ENCODE assay signal across 15 cellular contexts in genomic region chr3:126665221-126665936, GRCh38. TPM values are rescaled to one million over a fixed set of nuclear protein-coding genes. Genes with fewer than 3 reads are reported as not detected.
DNase-seq lines count a peak whose midpoint lies in the region; ATAC-seq, FAIRE-seq and TF ChIP-seq lines count a peak whose summit lies in the region.
"Had no signal": no experiment of that assay in that cellular context is flagged by ENCODE, and none has a peak within 500 bp of the region (broad histone marks: within the 10 kb centered on the region; RNA-seq: fewer than 3 reads in every experiment).

No MANE protein-coding gene starts in this region.

- no peak for TF ChIP-seq EP300 in SK-N-SH (IDR thresholded peaks at IDR 0.05; ENCODE audit: borderline replicate concordance in 1 of 2, low read depth in 1 of 2, low read length in 1 of 2)

- no peak for FAIRE-seq in HTR-8/SVneo (lab: Jason Lieb, UNC)
- FAIRE-seq: A549 had no signal

- CTCF ChIA-PET in SK-N-SH (lab: Yijun Ruan, JAX): interaction anchor here (0.6 to 0.9 kb wide), 2 partner anchors 317 to 561 kb away, joined by 3 to 4 read pairs; partner anchors contain the start of gene PLXNA1

- no peak overlapping the region for H3K4me3 Mint-ChIP-seq in GM23338
- no peak overlapping the region for H3K4me3 Mint-ChIP-seq in nephron progenitor cell
- H3K4me3 Mint-ChIP-seq: CD4-positive, alpha-beta memory T cell; HFFc6 had no signal

- peaks cover 3% of the 10 kb centered on the region for H3K27me3 Mint-ChIP-seq in GM23338 (ENCODE audit: insufficient read depth, low read depth, poor library complexity)
- H3K27me3 Mint-ChIP-seq in nephron progenitor cell (ENCODE audit: low read depth, poor library complexity): peaks cover 41% of the 10 kb centered on the region

- H3K27ac Mint-ChIP-seq in GM23338 (no peak overlapping the region), nephron progenitor cell (peak overlapping the region; percentile 41)
- H3K27ac Mint-ChIP-seq: CD14-positive monocyte; CD4-positive, alpha-beta memory T cell had no signal

- TF ChIP-seq RAD21 in SK-N-SH (IDR thresholded peaks at IDR 0.05; ENCODE audit: low read length): no peak

- no peak; the same call in 2 of the 3 replicates for ATAC-seq in SK-N-SH treated with all-trans-retinoic acid at 6 μM for 48 hours
- no peak for ATAC-seq in GM23338

- POLR2A ChIA-PET in SK-N-SH (lab: Yijun Ruan, JAX): no interaction called here

- no peaks in the 10 kb centered on the region for H3F3A ChIP-seq in SK-N-SH (replicated peaks; ENCODE audit: insufficient read depth)
- no peaks in the 10 kb centered on the region for H3F3A ChIP-seq in GM23338 (replicated peaks; ENCODE audit: low read depth)

- no peaks in the 10 kb centered on the region; a peak in 1 of 4 replicates for H3K4me1 ChIP-seq in SK-N-SH (ENCODE audit: control insufficient read depth in 1 of 2, insufficient read depth in 2 of 2, low read depth in 1 of 2, low read length in 1 of 2)
- H3K4me1 ChIP-seq in GM23338 (ENCODE audit: insufficient read depth): no peaks in the 10 kb centered on the region
- no peaks in the 10 kb centered on the region for H3K4me1 ChIP-seq in vagina
- H3K4me1 ChIP-seq: A549 had no signal

- no peaks in the 10 kb centered on the region for H3K79me2 ChIP-seq in SK-N-SH (ENCODE audit: insufficient read depth)
- no peaks in the 10 kb centered on the region for H3K79me2 ChIP-seq in GM23338 (replicated peaks; ENCODE audit: insufficient read depth)

- H3K4me2 ChIP-seq in SK-N-SH (no peak overlapping the region), GM23338 (no peak overlapping the region)
- H3K4me2 ChIP-seq: A549 had no signal

- H2AFZ ChIP-seq in SK-N-SH (ENCODE audit: low read depth) (no peak overlapping the region), GM23338 (peak overlapping the region; percentile 9; the same call in 1 of the 2 replicates)

- H3K4me1 Mint-ChIP-seq in GM23338: peaks cover 6% of the 10 kb centered on the region; the same call in 2 of the 3 replicates
- peaks cover 11% of the 10 kb centered on the region for H3K4me1 Mint-ChIP-seq in nephron progenitor cell
- H3K4me1 Mint-ChIP-seq: CD14-positive monocyte; CD4-positive, alpha-beta memory T cell had no signal

- H3K4me3 ChIP-seq in SK-N-SH (ENCODE audit: low read depth in 2 of 2, low read length in 1 of 2) (no peak overlapping the region), GM23338 (no peak overlapping the region), vagina (no peak overlapping the region)
- H3K4me3 ChIP-seq: A549 had no signal

- H3K9me2 ChIP-seq in SK-N-SH (no peaks in the 10 kb centered on the region), GM23338 (ENCODE audit: insufficient read depth) (no peaks in the 10 kb centered on the region)

- no peaks in the 10 kb centered on the region for H3K36me3 Mint-ChIP-seq in GM23338 (ENCODE audit: low read depth)
- no peaks in the 10 kb centered on the region for H3K36me3 Mint-ChIP-seq in nephron progenitor cell (ENCODE audit: low read depth)
- H3K36me3 Mint-ChIP-seq: CD14-positive monocyte; CD4-positive, alpha-beta memory T cell had no signal

- H3K36me3 ChIP-seq in SK-N-SH (replicated peaks in 1 of 2; ENCODE audit: control insufficient read depth in 1 of 2, insufficient read depth in 2 of 2, low read length in 1 of 2): no peaks in the 10 kb centered on the region
- H3K36me3 ChIP-seq in GM23338 (ENCODE audit: insufficient read depth): no peaks in the 10 kb centered on the region
- H3K36me3 ChIP-seq in vagina: no peaks in the 10 kb centered on the region

- H3K9me3 ChIP-seq in SK-N-SH (no peaks in the 10 kb centered on the region), vagina (no peaks in the 10 kb centered on the region)

- no peak for TF ChIP-seq CTCF in SK-N-SH (IDR thresholded peaks at IDR 0.05)
- TF ChIP-seq CTCF in GM23338 (conservative IDR thresholded peaks at IDR 0.05; ENCODE audit: low read depth in 2 of 2): no peak
- no peak for TF ChIP-seq CTCF in nephron progenitor cell (IDR thresholded peaks at IDR 0.05)
- no peak for TF ChIP-seq CTCF in vagina (IDR thresholded peaks at IDR 0.05)

- H3K9ac ChIP-seq in SK-N-SH: no peak overlapping the region

- no peak overlapping the region for H3K27ac ChIP-seq in SK-N-SH (ENCODE audit: low read depth in 2 of 2, low read length in 1 of 2)
- no peak overlapping the region for H3K27ac ChIP-seq in GM23338 (ENCODE audit: low read depth)
- H3K27ac ChIP-seq in vagina: no peak overlapping the region
- H3K27ac ChIP-seq: 22Rv1, A549 had no signal

- no peaks in the 10 kb centered on the region for H3K9me3 Mint-ChIP-seq in GM23338
- H3K9me3 Mint-ChIP-seq in nephron progenitor cell: peaks cover 12% of the 10 kb centered on the region

- DNase-seq in SK-N-SH (no peak), GM23338 (ENCODE audit: low spot score) (no peak), nephron progenitor cell (no peak), vagina (ENCODE audit: extremely low spot score in 2 of 2) (peak; percentile 78 to 94), OCI-M2 (lab: John Stamatoyannopoulos, UW; ENCODE audit: unreplicated experiment) (no peak), HTR-8/SVneo (ENCODE audit: insufficient read length, low spot score) (no peak)
- DNase-seq: AML-193; CD4-positive, alpha-beta memory T cell; DMS79 treated with DMSO at 0.1 percent for 48 hours; GF-D8; HFFc6 had no signal

- TF ChIP-seq POLR2A in vagina (IDR thresholded peaks at IDR 0.05): no peak

- WGBS in SK-N-SH (ENCODE audit: low lambda C conversion rate): 66% methylated on average over 3 of the region's 6 CpGs

- H4K20me1 ChIP-seq in SK-N-SH (ENCODE audit: insufficient read depth): no peaks in the 10 kb centered on the region
- H4K20me1 ChIP-seq in GM23338 (replicated peaks; ENCODE audit: insufficient read depth): no peaks in the 10 kb centered on the region

- H3K27me3 ChIP-seq in SK-N-SH (ENCODE audit: insufficient read depth) (peaks cover 7% of the 10 kb centered on the region; the same call in 1 of the 2 replicates), GM23338 (ENCODE audit: insufficient read depth) (no peaks in the 10 kb centered on the region), vagina (no peaks in the 10 kb centered on the region)

- intact Hi-C loops in vagina (cut with DNase I): no loop called here

TF ChIP-seq in SK-N-SH treated with all-trans-retinoic acid at 6 μM for 48 hours, 23 proteins besides CTCF, POLR2A, EP300 and RAD21:
- TF ChIP-seq OSR1 (CRISPR knock-in tag; IDR thresholded peaks at IDR 0.05): no peak
- peak; percentile 94 for TF ChIP-seq ZNF70 (CRISPR knock-in tag; IDR thresholded peaks at IDR 0.05)

TF ChIP-seq in SK-N-SH, 30 proteins besides CTCF, POLR2A, EP300 and RAD21 (continues in another document):
- TF ChIP-seq YY1 (IDR thresholded peaks at IDR 0.05; ENCODE audit: low read depth): no peak
- TF ChIP-seq FOXM1 (IDR thresholded peaks at IDR 0.05; ENCODE audit: low read depth): no peak
- no peak for TF ChIP-seq RFX5 (IDR thresholded peaks at IDR 0.05; ENCODE audit: low read length)
- no peak for TF ChIP-seq TAF1 (IDR thresholded peaks at IDR 0.05; ENCODE audit: borderline replicate concordance, low read depth, low read length)
- TF ChIP-seq PBX3 (IDR thresholded peaks at IDR 0.05): no peak

TF ChIP-seq in GM23338, 12 proteins besides CTCF, POLR2A, EP300 and RAD21:
- TF ChIP-seq REST (IDR thresholded peaks at IDR 0.05; ENCODE audit: unreplicated experiment): no peak
- TF ChIP-seq ZNF331 (CRISPR knock-in tag; IDR thresholded peaks at IDR 0.05; ENCODE audit: low read depth): no peak
- TF ChIP-seq JUNB (IDR thresholded peaks at IDR 0.05; ENCODE audit: unreplicated experiment): no peak
- TF ChIP-seq STAT1 (IDR thresholded peaks at IDR 0.05; ENCODE audit: unreplicated experiment): no peak
- TF ChIP-seq EZH2 (IDR thresholded peaks at IDR 0.05; ENCODE audit: low read depth, unreplicated experiment): no peak

RNA-seq across cellular contexts. Expression of gene TXNRD3, which starts 10.5 kb away (rescaled TPM):
- polyA plus RNA-seq in SK-N-SH (2012; rRNA removed) (4.7 and 5.2 TPM in 2 replicates), GM23338 (2016; fragmentation: Nextera tagmentation; extraction: Ambion mirVana) (1.8 and 3.0 TPM in 2 replicates)
- 4.5 and 4.6 TPM in 2 replicates for polyA plus RNA-seq in SK-N-SH (2012; cell fraction: cytosol; rRNA removed)
- 13.8 and 20.0 TPM in 2 replicates for polyA plus RNA-seq in SK-N-SH (2012; cell fraction: nucleus; rRNA removed)
- total RNA-seq in GM23338 (2014; rRNA removed; shearing (Covaris generic)): 4.0 and 4.1 TPM in 2 replicates
- 7.1 TPM for total RNA-seq in vagina

RNA-seq across cellular contexts. Expression of gene CHCHD6, which starts 38.7 kb away (rescaled TPM):
- polyA plus RNA-seq in SK-N-SH (2012; rRNA removed) (42.5 and 45.0 TPM in 2 replicates), GM23338 (2016; fragmentation: Nextera tagmentation; extraction: Ambion mirVana) (42.9 and 43.0 TPM in 2 replicates)
- 31.3 and 38.6 TPM in 2 replicates for polyA plus RNA-seq in SK-N-SH (2012; cell fraction: cytosol; rRNA removed)
- polyA plus RNA-seq in SK-N-SH (2012; cell fraction: nucleus; rRNA removed): 26.1 and 36.6 TPM in 2 replicates
- total RNA-seq in GM23338 (2014; rRNA removed; shearing (Covaris generic)): 27.1 and 28.8 TPM in 2 replicates
- total RNA-seq in vagina: 12.8 TPM

Comparison
In these comparisons a context has a peak if more than half of its experiments do, and no peak if none do; other contexts are left out.
1. DNase-seq: peak in vagina (2 of 2); none in SK-N-SH (single experiment), GM23338 (single experiment), nephron progenitor cell (single experiment), OCI-M2 (single experiment) and HTR-8/SVneo (single experiment).